ENCODE assay signal across 1 cellular context in genomic region chr2:26764078-26764887, GRCh38.
TF ChIP-seq lines count a peak whose summit lies in the region.

TSS of gene SLC35F6 (plus strand) at chr2:26764284. CDS start at chr2:26764350, 66 bp downstream.

TF ChIP-seq in HepG2, 621 proteins besides CTCF, POLR2A, EP300 and RAD21 (continued from another document and continues in another):
- TF ChIP-seq ZNF572 (CRISPR knock-in tag; IDR thresholded peaks at IDR 0.05) = 0 out of 2 replicates have a peak, but pooled peaks have one; percentile 35
- no peak for TF ChIP-seq ZNF3 (CRISPR knock-in tag; IDR thresholded peaks at IDR 0.05)
- peak; percentile 80; the same call in 1 of the 2 replicates for TF ChIP-seq ETV5 (CRISPR knock-in tag; IDR thresholded peaks at IDR 0.05; ENCODE audit: borderline replicate concordance)
- TF ChIP-seq YY1 (IDR thresholded peaks at IDR 0.05; ENCODE audit: insufficient read depth, insufficient replicate concordance, low read depth, low read length) = peak; percentile 57
- TF ChIP-seq ZSCAN29 (CRISPR knock-in tag; conservative IDR thresholded peaks at IDR 0.05) = no peak
- no peak for TF ChIP-seq ZXDC (CRISPR knock-in tag; IDR thresholded peaks at IDR 0.05)
- TF ChIP-seq ARNT (IDR thresholded peaks at IDR 0.05) = no peak
- TF ChIP-seq ZFY (CRISPR knock-in tag; IDR thresholded peaks at IDR 0.05) = peak; percentile 96
- no peak for TF ChIP-seq ZNF232 (CRISPR knock-in tag; IDR thresholded peaks at IDR 0.05; ENCODE audit: borderline replicate concordance)
- no peak; the same call in none of the 2 replicates for TF ChIP-seq THRA (CRISPR knock-in tag; IDR thresholded peaks at IDR 0.05; ENCODE audit: borderline replicate concordance)
- TF ChIP-seq ZNF652 (CRISPR knock-in tag; IDR thresholded peaks at IDR 0.05; ENCODE audit: borderline replicate concordance, low read depth) = no peak
- 0 out of 2 replicates have a peak, but pooled peaks have one; percentile 41 for TF ChIP-seq ZNF281 (CRISPR knock-in tag; IDR thresholded peaks at IDR 0.05; ENCODE audit: borderline replicate concordance)
- TF ChIP-seq MAFG (CRISPR knock-in tag; IDR thresholded peaks at IDR 0.05) = no peak
- no peak for TF ChIP-seq SOX6 (IDR thresholded peaks at IDR 0.05)
- TF ChIP-seq SOX6 (CRISPR knock-in tag; IDR thresholded peaks at IDR 0.05) = peak; percentile 45
- TF ChIP-seq ZBTB10 (CRISPR knock-in tag; IDR thresholded peaks at IDR 0.05; ENCODE audit: borderline replicate concordance) = no peak
- peak; percentile 88 for TF ChIP-seq SP4 (CRISPR knock-in tag; IDR thresholded peaks at IDR 0.05)
- peak; percentile 52 for TF ChIP-seq SOX5 (CRISPR knock-in tag; IDR thresholded peaks at IDR 0.05; ENCODE audit: borderline replicate concordance)
- peak; percentile 81 for TF ChIP-seq TBX2 (CRISPR knock-in tag; IDR thresholded peaks at IDR 0.05; ENCODE audit: borderline replicate concordance)
- no peak for TF ChIP-seq LRRFIP1 (CRISPR knock-in tag; conservative IDR thresholded peaks at IDR 0.05)
- TF ChIP-seq ZFP36 (IDR thresholded peaks at IDR 0.05; ENCODE audit: borderline replicate concordance, low read depth, low read length, partially characterized antibody) = no peak
- TF ChIP-seq KLF16 (CRISPR knock-in tag; IDR thresholded peaks at IDR 0.05) = peak in 1 of 2 experiments; percentile 75; a peak in 2 of 4 replicates
- TF ChIP-seq ZNF543 (CRISPR knock-in tag; IDR thresholded peaks at IDR 0.05) = no peak
- TF ChIP-seq ISX (CRISPR knock-in tag; conservative IDR thresholded peaks at IDR 0.05) = no peak
- peak; percentile 82 for TF ChIP-seq TFE3 (CRISPR knock-in tag; IDR thresholded peaks at IDR 0.05)
- no peak for TF ChIP-seq ZNF816 (CRISPR knock-in tag; IDR thresholded peaks at IDR 0.05; ENCODE audit: borderline replicate concordance)
- no peak; the same call in 1 of the 2 replicates for TF ChIP-seq ZNF737 (CRISPR knock-in tag; IDR thresholded peaks at IDR 0.05; ENCODE audit: borderline replicate concordance)
- TF ChIP-seq ZNF550 (CRISPR knock-in tag; IDR thresholded peaks at IDR 0.05; ENCODE audit: borderline replicate concordance) = peak; percentile 93; the same call in 1 of the 2 replicates
- peak; percentile 68; the same call in 1 of the 2 replicates for TF ChIP-seq BRF2 (CRISPR knock-in tag; IDR thresholded peaks at IDR 0.05)
- TF ChIP-seq ZNF614 (CRISPR knock-in tag; IDR thresholded peaks at IDR 0.05; ENCODE audit: borderline replicate concordance) = peak; percentile 42; the same call in 1 of the 2 replicates
- TF ChIP-seq NR2F1 (CRISPR knock-in tag; IDR thresholded peaks at IDR 0.05) = 0 out of 4 replicates have a peak, but pooled peaks of 1 of the 2 experiments have one; percentile 32
- 0 out of 2 replicates have a peak, but pooled peaks have one; percentile 48 for TF ChIP-seq CBFB (CRISPR knock-in tag; IDR thresholded peaks at IDR 0.05)
- no peak; the same call in none of the 2 replicates for TF ChIP-seq ZNF552 (CRISPR knock-in tag; IDR thresholded peaks at IDR 0.05; ENCODE audit: borderline replicate concordance)
